10 cellular contexts compared by ENCODE assay signal in genomic region chr1:198169704-198170103, GRCh38. TPM values are rescaled to one million over a fixed set of nuclear protein-coding genes. Genes with fewer than 3 reads are reported as not detected.
DNase-seq lines count a peak whose midpoint lies in the region; ATAC-seq and TF ChIP-seq lines count a peak whose summit lies in the region.
"Had no signal": no experiment of that assay in that cellular context is flagged by ENCODE, and none has a peak within 500 bp of the region (broad histone marks: within the 10 kb centered on the region; RNA-seq: fewer than 3 reads in every experiment).

No MANE protein-coding gene starts in this region.

- no peaks in the 10 kb centered on the region for H3K36me3 ChIP-seq in heart left ventricle

- peak overlapping the region in 10 of 12 donors; percentile 3 to 76 (median 30) for H3K27ac ChIP-seq in heart left ventricle

- H3K9me3 Mint-ChIP-seq in activated CD4-positive, alpha-beta memory T cell treated with anti-CD3 and anti-CD28 coated beads for 36 hours: no peaks in the 10 kb centered on the region
- H3K9me3 Mint-ChIP-seq in type B pancreatic cell: no peaks in the 10 kb centered on the region

- 24 to 41% (median 31%) methylated on average over 2 of the region's 2 CpGs for WGBS in heart left ventricle, 4 donors

- DNase-seq in heart left ventricle (peak in 1 of 5 donors; percentile 32), cardiac septum (ENCODE audit: low spot score) (no peak), type B pancreatic cell (ENCODE audit: extremely low spot score, unreplicated experiment) (no peak), DMS53 treated with DMSO at 0.1 percent for 48 hours (lab: John Stamatoyannopoulos, UW; ENCODE audit: unreplicated experiment) (no peak), HCEC 1CT (no peak)
- no peak for DNase-seq in activated CD4-positive, alpha-beta memory T cell treated with anti-CD3 and anti-CD28 coated beads for 36 hours
- DNase-seq: AML-193, foreskin fibroblast had no signal

- peak overlapping the region; percentile 86 for H3K27ac Mint-ChIP-seq in activated CD4-positive, alpha-beta memory T cell treated with anti-CD3 and anti-CD28 coated beads for 36 hours
- H3K27ac Mint-ChIP-seq in type B pancreatic cell: no peak overlapping the region

- POLR2A ChIA-PET in activated CD4-positive, alpha-beta memory T cell treated with anti-CD3 and anti-CD28 coated beads for 36 hours (lab: Charles Lee): interaction anchor here (1.2 to 1.6 kb wide), 2 partner anchors 11 to 17 kb away, joined by 3 to 8 read pairs; no protein-coding TSS in a partner anchor

- TF ChIP-seq POLR2A in heart left ventricle (IDR thresholded peaks at IDR 0.05): no peak

- peak overlapping the region; percentile 41 for H3K4me3 Mint-ChIP-seq in activated CD4-positive, alpha-beta memory T cell treated with anti-CD3 and anti-CD28 coated beads for 36 hours
- H3K4me3 Mint-ChIP-seq in type B pancreatic cell: no peak overlapping the region

- no peaks in the 10 kb centered on the region for H3K27me3 Mint-ChIP-seq in activated CD4-positive, alpha-beta memory T cell treated with anti-CD3 and anti-CD28 coated beads for 36 hours
- H3K27me3 Mint-ChIP-seq in type B pancreatic cell: no peaks in the 10 kb centered on the region

- H3K36me3 Mint-ChIP-seq in activated CD4-positive, alpha-beta memory T cell treated with anti-CD3 and anti-CD28 coated beads for 36 hours: no peaks in the 10 kb centered on the region
- H3K36me3 Mint-ChIP-seq in type B pancreatic cell: peaks cover 4% of the 10 kb centered on the region

- no peaks in the 10 kb centered on the region for H3K9me3 ChIP-seq in heart left ventricle

- H3K4me1 Mint-ChIP-seq in activated CD4-positive, alpha-beta memory T cell treated with anti-CD3 and anti-CD28 coated beads for 36 hours (ENCODE audit: low read depth): peaks cover 88% of the 10 kb centered on the region
- peaks cover 29% of the 10 kb centered on the region for H3K4me1 Mint-ChIP-seq in type B pancreatic cell (ENCODE audit: unreplicated experiment)

- ATAC-seq in heart left ventricle: peak in 3 of 4 donors; percentile 39 to 76 (median 48)
- peak; percentile 91 for ATAC-seq in esophagus mucosa
- ATAC-seq in HG03439 (IDR thresholded peaks at IDR 0.05; ENCODE audit: unreplicated experiment): no peak

- intact Hi-C loops in heart left ventricle (cut with DNase I) (loop anchor here in 2 of 10 donors (5.0 to 10.0 kb wide), 3 partner anchors 38 to 98 kb away; no protein-coding TSS in a partner anchor), cardiac septum (cut with DNase I) (no loop called here)
- intact Hi-C loops in activated CD4-positive, alpha-beta memory T cell treated with anti-CD3 and anti-CD28 coated beads for 36 hours (cut with micrococcal nuclease): loop anchor here (10.0 kb wide), 1 partner anchor 765 kb away; no protein-coding TSS in a partner anchor

- CTCF ChIA-PET in activated CD4-positive, alpha-beta memory T cell treated with anti-CD3 and anti-CD28 coated beads for 36 hours (lab: Charles Lee): interaction anchor here (0.5 to 1.5 kb wide), 3 partner anchors 26 to 198 kb away, joined by 3 to 4 read pairs (median 3); no protein-coding TSS in a partner anchor

- H3K4me3 ChIP-seq in heart left ventricle: no peak overlapping the region

- TF ChIP-seq CTCF in heart left ventricle (IDR thresholded peaks at IDR 0.05) (no peak), type B pancreatic cell (conservative IDR thresholded peaks at IDR 0.05) (no peak)

- H3K27me3 ChIP-seq in heart left ventricle: no peaks in the 10 kb centered on the region

- H3K4me1 ChIP-seq in heart left ventricle: peaks cover 12 to 98% (median 87%) of the 10 kb centered on the region in 12 donors

RNA-seq across cellular contexts. Expression of gene NEK7, which starts 12.9 kb away (rescaled TPM):
- 100 to 1,000 TPM; 179 to 499 (median 286) TPM for total RNA-seq in heart left ventricle
- polyA plus RNA-seq in heart left ventricle: 100 to 1,000 TPM in 1 of 2 donors, 10 to 100 TPM in 1; 57.5 to 235 TPM
- total RNA-seq in cardiac septum: 318 TPM
- 10 to 100 TPM; 61.6 to 62.0 TPM for total RNA-seq in activated CD4-positive, alpha-beta memory T cell treated with anti-CD3 and anti-CD28 coated beads for 36 hours
- 29.9 TPM for total RNA-seq in esophagus mucosa
- 35.1 and 42.5 TPM in 2 replicates for total RNA-seq in type B pancreatic cell (ENCODE audit: low replicate concordance)
